ENCODE assay signal across 8 cellular contexts in the genomic region with DNA sequence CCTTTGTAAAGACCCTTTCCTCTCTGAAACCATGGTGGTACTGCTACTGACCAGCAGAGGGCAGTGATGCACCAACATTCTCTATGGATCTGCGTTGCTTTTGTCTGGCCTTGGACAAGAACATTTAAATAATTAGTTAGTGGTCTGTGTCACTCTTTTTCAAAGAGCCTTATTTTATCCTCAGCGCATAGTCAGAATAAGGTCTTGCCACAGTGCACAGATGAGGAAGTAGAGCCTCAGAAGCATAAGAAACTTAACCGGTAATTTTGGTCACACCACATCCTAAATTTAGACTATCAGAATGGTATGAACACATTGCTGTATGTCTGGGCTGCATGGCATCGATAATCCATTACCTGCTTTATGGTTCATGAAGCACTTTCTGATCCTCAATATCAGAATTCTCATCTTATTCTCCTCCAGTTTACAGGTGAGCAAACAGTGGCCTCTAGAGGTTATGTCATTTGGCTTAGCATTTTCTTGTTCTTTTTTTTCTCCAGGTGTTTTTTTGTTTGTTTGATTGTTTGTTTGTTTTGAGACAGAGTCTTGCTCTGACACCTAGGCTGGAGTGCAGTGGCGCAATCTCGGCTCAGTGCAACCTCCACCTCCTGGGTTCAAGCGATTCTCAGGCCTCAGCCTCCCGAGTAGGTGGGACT. TPM values are rescaled to one million over a fixed set of nuclear protein-coding genes. Genes with fewer than 3 reads are reported as not detected.
A peak's percentile ranks its signal among the peaks of the same experiment; 100 is the strongest.
DNase-seq lines count a peak whose midpoint lies in the region; ATAC-seq and TF ChIP-seq lines count a peak whose summit lies in the region.

No MANE protein-coding gene starts in this region.

- ATAC-seq in GM21619 (IDR thresholded peaks at IDR 0.05; ENCODE audit: unreplicated experiment) (peak; percentile 89), thoracic aorta (ENCODE audit: insufficient number of reproducible peaks, low FRiP score, low read depth) (peak; percentile 64)

- H3K4me1 ChIP-seq in neutrophil (ENCODE audit: control insufficient read depth in 1 of 2, insufficient read depth in 1 of 2, low read depth in 1 of 2, low read length in 1 of 2), result peaks cover 5% of the 10 kb centered on the region in 2 experiments
- H3K4me1 ChIP-seq in thoracic aorta (ENCODE audit: control insufficient read depth in 1 of 2, low read depth in 2 of 2), result peaks cover 3 to 31% of the 10 kb centered on the region in 2 donors

- H3K27me3 ChIP-seq in neutrophil, result no peaks in the 10 kb centered on the region
- no peaks in the 10 kb centered on the region for H3K27me3 ChIP-seq in thoracic aorta (replicated peaks; ENCODE audit: insufficient read depth)

- no peaks in the 10 kb centered on the region for H3K9me3 ChIP-seq in neutrophil
- no peaks in the 10 kb centered on the region for H3K9me3 ChIP-seq in thoracic aorta

- H3K36me3 ChIP-seq in neutrophil (no peaks in the 10 kb centered on the region), thoracic aorta (no peaks in the 10 kb centered on the region)

- no peak overlapping the region for H3K27ac ChIP-seq in neutrophil
- H3K27ac ChIP-seq in thoracic aorta, result peak overlapping the region in 1 of 2 donors; percentile 2

- DNase-seq in EH (ENCODE audit: low read depth) (peak; percentile 78), KBM-7 (peak; percentile 92), RKO (ENCODE audit: low spot score) (peak; percentile 70), activated T-helper 1 cell treated with Interleukin-2 at 50 U/mL for 16 hours (ENCODE audit: low read depth) (peak; percentile 24), fibroblast of peridontal ligament (ENCODE audit: extremely low read depth) (peak; percentile 89), thoracic aorta (ENCODE audit: low spot score) (peak; percentile 32)

- in situ Hi-C loops in KBM-7 (cut with MboI; ENCODE audit: low pct_unique_long_range_greater_than_20kb, low sequenced_read_pairs), result no loop called here

- H3K4me3 ChIP-seq in neutrophil (ENCODE audit: low read depth in 1 of 2, low read length in 1 of 2) (no peak overlapping the region), thoracic aorta (no peak overlapping the region)

- TF ChIP-seq CTCF in neutrophil (IDR thresholded peaks at IDR 0.05), result peak; percentile 89
- TF ChIP-seq CTCF in thoracic aorta (IDR thresholded peaks at IDR 0.05), result peak; percentile 89

RNA-seq across cellular contexts. Expression of a gene that starts 23.7 kb away (rescaled TPM):
- total RNA-seq in thoracic aorta, result 10 to 100 TPM in 1 of 2 donors, 1 to 10 TPM in 1; 9.3 to 17.4 TPM

RNA-seq across cellular contexts. Expression of a gene that starts 52.1 kb away (rescaled TPM):
- total RNA-seq in thoracic aorta, result 10 to 100 TPM in 1 of 2 donors, 1 to 10 TPM in 1; 6.4 to 18.1 TPM

Comparison
In these comparisons a context has a peak if more than half of its experiments do, and no peak if none do; other contexts are left out.
1. DNase-seq: peak in every context shown above with its lines; median percentile 92 in KBM-7; 89 in fibroblast of peridontal ligament; 78 in EH; 70 in RKO; 32 in thoracic aorta; 24 in activated T-helper 1 cell treated with Interleukin-2 at 50 U/mL for 16 hours.